22 cellular contexts compared by ENCODE assay signal in genomic region chr3:108946292-108947290, GRCh38. TPM values are rescaled to one million over a fixed set of nuclear protein-coding genes. Genes with fewer than 3 reads are reported as not detected.
A peak's percentile ranks its signal among the peaks of the same experiment; 100 is the strongest.
DNase-seq lines count a peak whose midpoint lies in the region; ATAC-seq, FAIRE-seq and TF ChIP-seq lines count a peak whose summit lies in the region.
"Had no signal": no experiment of that assay in that cellular context is flagged by ENCODE, and none has a peak within 500 bp of the region (broad histone marks: within the 10 kb centered on the region; RNA-seq: fewer than 3 reads in every experiment).

No MANE protein-coding gene starts in this region.

- CTCF ChIA-PET in activated CD4-positive, alpha-beta T cell treated with anti-CD3 and anti-CD28 coated beads for 36 hours (lab: Charles Lee): interaction anchor here (0.6 to 1.4 kb wide), 6 partner anchors 12 to 354 kb away, joined by 3 to 5 read pairs (median 4); no protein-coding TSS in a partner anchor

- no peaks in the 10 kb centered on the region for H3K4me1 ChIP-seq in smooth muscle cell (ENCODE audit: low read depth)
- H3K4me1 ChIP-seq: A549, right atrium auricular region had no signal

- H3K4me3 Mint-ChIP-seq in activated CD4-positive, alpha-beta T cell treated with anti-CD3 and anti-CD28 coated beads for 36 hours: no peak overlapping the region
- H3K4me3 Mint-ChIP-seq in activated CD4-positive, alpha-beta T cell treated with anti-CD3 and anti-CD28 coated beads, Interleukin-2, amount 10 ng/mL, durations not matched to agents 24 days and 14 days: no peak overlapping the region
- no peak overlapping the region for H3K4me3 Mint-ChIP-seq in osteocyte (ENCODE audit: unreplicated experiment)
- H3K4me3 Mint-ChIP-seq: activated CD8-positive, alpha-beta T cell treated with anti-CD3 and anti-CD28 coated beads, Interleukin-2, amount 10 ng/mL, durations not matched to agents 7 days and 5 days; central memory CD8-positive, alpha-beta T cell; T-cell had no signal

- peak overlapping the region; percentile 3 for H3K27ac ChIP-seq in smooth muscle cell (ENCODE audit: low read depth)
- H3K27ac ChIP-seq: A549, right atrium auricular region, VCaP had no signal

- H2AFZ ChIP-seq in smooth muscle cell (ENCODE audit: low read depth): no peak overlapping the region

- WGBS in smooth muscle cell (ENCODE audit: low lambda C conversion rate): 73% methylated on average over 11 of the region's 11 CpGs

- no peak overlapping the region for H3K27ac Mint-ChIP-seq in activated CD4-positive, alpha-beta T cell treated with anti-CD3 and anti-CD28 coated beads for 36 hours
- no peak overlapping the region for H3K27ac Mint-ChIP-seq in activated CD4-positive, alpha-beta T cell treated with anti-CD3 and anti-CD28 coated beads, Interleukin-2, amount 10 ng/mL, durations not matched to agents 24 days and 14 days
- no peak overlapping the region for H3K27ac Mint-ChIP-seq in osteocyte (ENCODE audit: unreplicated experiment)
- H3K27ac Mint-ChIP-seq: activated CD8-positive, alpha-beta T cell treated with anti-CD3 and anti-CD28 coated beads, Interleukin-2, amount 10 ng/mL, durations not matched to agents 7 days and 5 days; T-cell had no signal

- FAIRE-seq in bronchial epithelial cell (lab: Jason Lieb, UNC): no peak
- FAIRE-seq: A549, HepG2 had no signal

- H3K9me3 ChIP-seq in smooth muscle cell (replicated peaks; ENCODE audit: low read depth): no peaks in the 10 kb centered on the region
- H3K9me3 ChIP-seq: A549, mucosa of descending colon, right atrium auricular region had no signal

- H3K27me3 ChIP-seq in bronchial epithelial cell (ENCODE audit: control insufficient read depth, insufficient read depth, low read length) (no peaks in the 10 kb centered on the region), smooth muscle cell (ENCODE audit: low read depth) (no peaks in the 10 kb centered on the region)
- H3K27me3 ChIP-seq: right atrium auricular region had no signal

- H3K9me3 Mint-ChIP-seq in activated CD4-positive, alpha-beta T cell treated with anti-CD3 and anti-CD28 coated beads for 36 hours (ENCODE audit: low read depth): no peaks in the 10 kb centered on the region
- no peaks in the 10 kb centered on the region for H3K9me3 Mint-ChIP-seq in activated CD4-positive, alpha-beta T cell treated with anti-CD3 and anti-CD28 coated beads, Interleukin-2, amount 10 ng/mL, durations not matched to agents 24 days and 14 days
- H3K9me3 Mint-ChIP-seq in osteocyte (ENCODE audit: unreplicated experiment): no peaks in the 10 kb centered on the region
- H3K9me3 Mint-ChIP-seq: central memory CD8-positive, alpha-beta T cell; T-cell had no signal

- peaks cover 5% of the 10 kb centered on the region for H3K4me1 Mint-ChIP-seq in activated CD4-positive, alpha-beta T cell treated with anti-CD3 and anti-CD28 coated beads for 36 hours
- H3K4me1 Mint-ChIP-seq in activated CD4-positive, alpha-beta T cell treated with anti-CD3 and anti-CD28 coated beads, Interleukin-2, amount 10 ng/mL, durations not matched to agents 24 days and 14 days: no peaks in the 10 kb centered on the region
- no peaks in the 10 kb centered on the region for H3K4me1 Mint-ChIP-seq in osteocyte (ENCODE audit: unreplicated experiment)
- H3K4me1 Mint-ChIP-seq: central memory CD8-positive, alpha-beta T cell; T-cell had no signal

- H4K20me1 ChIP-seq in smooth muscle cell (ENCODE audit: low read depth): no peaks in the 10 kb centered on the region

- no peak for DNase-seq in activated CD4-positive, alpha-beta T cell treated with anti-CD3 and anti-CD28 coated beads for 36 hours
- DNase-seq in activated CD4-positive, alpha-beta T cell treated with anti-CD3 and anti-CD28 coated beads, Interleukin-2, amount 10 ng/mL, durations not matched to agents 24 days and 14 days: no peak
- DNase-seq in NCI-H69 (lab: John Stamatoyannopoulos, UW) (peak; percentile 46), bronchial epithelial cell (ENCODE audit: low read depth) (peak; percentile 92), smooth muscle cell (lab: John Stamatoyannopoulos, UW; ENCODE audit: unreplicated experiment) (no peak), DMS53 treated with DMSO at 0.1 percent for 48 hours (lab: John Stamatoyannopoulos, UW; ENCODE audit: unreplicated experiment) (no peak), osteocyte (ENCODE audit: extremely low spot score, unreplicated experiment) (no peak), NCI-H748 treated with DMSO at 0.1 percent for 48 hours (lab: John Stamatoyannopoulos, UW) (no peak)
- DNase-seq: activated CD8-positive, alpha-beta T cell treated with anti-CD3 and anti-CD28 coated beads, Interleukin-2, amount 10 ng/mL, durations not matched to agents 7 days and 5 days; DND-41; effector CD4-positive, alpha-beta T cell; hypothalamus; mucosa of descending colon; NCI-H1092; NCI-H82; stimulated activated naive CD4-positive, alpha-beta T cell treated with Interleukin-2 at 50 U/mL for 16 hours; T-cell had no signal

- peaks cover 4% of the 10 kb centered on the region for H3K27me3 Mint-ChIP-seq in activated CD4-positive, alpha-beta T cell treated with anti-CD3 and anti-CD28 coated beads for 36 hours
- peaks cover 13% of the 10 kb centered on the region for H3K27me3 Mint-ChIP-seq in activated CD4-positive, alpha-beta T cell treated with anti-CD3 and anti-CD28 coated beads, Interleukin-2, amount 10 ng/mL, durations not matched to agents 24 days and 14 days
- H3K27me3 Mint-ChIP-seq in osteocyte (ENCODE audit: unreplicated experiment): peaks cover 6% of the 10 kb centered on the region

- ATAC-seq in activated CD4-positive, alpha-beta T cell treated with anti-CD3 and anti-CD28 coated beads for 36 hours: peak; percentile 61
- ATAC-seq: A549; activated CD8-positive, alpha-beta T cell treated with anti-CD3 and anti-CD28 coated beads, Interleukin-2, amount 10 ng/mL, durations not matched to agents 7 days and 5 days; HepG2; mucosa of descending colon; T-cell had no signal

- POLR2A ChIA-PET in activated CD4-positive, alpha-beta T cell treated with anti-CD3 and anti-CD28 coated beads for 36 hours (lab: Charles Lee): no interaction called here

- no peaks in the 10 kb centered on the region for H3K36me3 Mint-ChIP-seq in activated CD4-positive, alpha-beta T cell treated with anti-CD3 and anti-CD28 coated beads for 36 hours (ENCODE audit: low read depth)
- no peaks in the 10 kb centered on the region for H3K36me3 Mint-ChIP-seq in activated CD4-positive, alpha-beta T cell treated with anti-CD3 and anti-CD28 coated beads, Interleukin-2, amount 10 ng/mL, durations not matched to agents 24 days and 14 days (ENCODE audit: low read depth)
- H3K36me3 Mint-ChIP-seq in osteocyte (ENCODE audit: unreplicated experiment): no peaks in the 10 kb centered on the region
- H3K36me3 Mint-ChIP-seq: T-cell had no signal

- H3K9ac ChIP-seq in smooth muscle cell (ENCODE audit: low read depth): no peak overlapping the region

- peak overlapping the region; percentile 10 for H3K4me2 ChIP-seq in smooth muscle cell
- H3K4me2 ChIP-seq: A549 had no signal

- H3K36me3 ChIP-seq in bronchial epithelial cell (ENCODE audit: control insufficient read depth, insufficient read depth, low read length) (no peaks in the 10 kb centered on the region), smooth muscle cell (ENCODE audit: low read depth) (no peaks in the 10 kb centered on the region)
- H3K36me3 ChIP-seq: right atrium auricular region had no signal

- H3F3A ChIP-seq in smooth muscle cell (ENCODE audit: low read depth): no peaks in the 10 kb centered on the region

- H3K4me3 ChIP-seq in bronchial epithelial cell (ENCODE audit: low read depth, low read length) (no peak overlapping the region), smooth muscle cell (no peak overlapping the region)
- H3K4me3 ChIP-seq: A549, mucosa of descending colon, right atrium auricular region had no signal

- no peak for TF ChIP-seq CTCF in bronchial epithelial cell (IDR thresholded peaks at IDR 0.05; ENCODE audit: insufficient read depth, low read length, severe bottlenecking)
- no peak for TF ChIP-seq CTCF in smooth muscle cell (IDR thresholded peaks at IDR 0.05; ENCODE audit: borderline replicate concordance, insufficient read depth, poor library complexity, severe bottlenecking)
- no peak for TF ChIP-seq CTCF in osteocyte (IDR thresholded peaks at IDR 0.05)

- intact Hi-C loops in activated CD4-positive, alpha-beta T cell treated with anti-CD3 and anti-CD28 coated beads for 36 hours (cut with DNase I, micrococcal nuclease): no loop called here
- intact Hi-C loops in activated CD4-positive, alpha-beta T cell treated with anti-CD3 and anti-CD28 coated beads, Interleukin-2, amount 10 ng/mL, durations not matched to agents 24 days and 14 days (cut with micrococcal nuclease): no loop called here

- no peaks in the 10 kb centered on the region for H3K79me2 ChIP-seq in smooth muscle cell (ENCODE audit: low read depth)

RNA-seq across cellular contexts. Expression of gene GUCA1C, which starts 7.1 kb away (rescaled TPM):
- total RNA-seq in activated CD4-positive, alpha-beta T cell treated with anti-CD3 and anti-CD28 coated beads for 36 hours: not detected
- not detected in 2 replicates for total RNA-seq in activated CD4-positive, alpha-beta T cell treated with anti-CD3 and anti-CD28 coated beads, Interleukin-2, amount 10 ng/mL, durations not matched to agents 24 days and 14 days
- total RNA-seq in bronchial epithelial cell (not detected in 2 replicates), smooth muscle cell (not detected in 2 replicates), osteocyte (not detected in 2 replicates)
- not detected in 2 replicates for polyA plus RNA-seq in smooth muscle cell
- total RNA-seq: activated CD8-positive, alpha-beta T cell treated with anti-CD3 and anti-CD28 coated beads, Interleukin-2, amount 10 ng/mL, durations not matched to agents 7 days and 5 days; HepG2; mucosa of descending colon; right atrium auricular region; T-cell had no signal
- polyA plus RNA-seq: A549, HepG2 had no signal

Comparison
In these comparisons a context has a peak if more than half of its experiments do, and no peak if none do; other contexts are left out.
1. DNase-seq: peak in NCI-H69 (single experiment) and bronchial epithelial cell (single experiment); none in activated CD4-positive, alpha-beta T cell treated with anti-CD3 and anti-CD28 coated beads for 36 hours (single experiment), activated CD4-positive, alpha-beta T cell treated with anti-CD3 and anti-CD28 coated beads, Interleukin-2, amount 10 ng/mL, durations not matched to agents 24 days and 14 days (single experiment), smooth muscle cell (single experiment), DMS53 treated with DMSO at 0.1 percent for 48 hours (single experiment), osteocyte (single experiment) and NCI-H748 treated with DMSO at 0.1 percent for 48 hours (single experiment).